17 cellular contexts compared by ENCODE assay signal in genomic region chr1:206521002-206521585, GRCh38. TPM values are rescaled to one million over a fixed set of nuclear protein-coding genes. Genes with fewer than 3 reads are reported as not detected.
DNase-seq lines count a peak whose midpoint lies in the region; ATAC-seq, FAIRE-seq and TF ChIP-seq lines count a peak whose summit lies in the region.
"Had no signal": no experiment of that assay in that cellular context is flagged by ENCODE, and none has a peak within 500 bp of the region (broad histone marks: within the 10 kb centered on the region; RNA-seq: fewer than 3 reads in every experiment).

No MANE protein-coding gene starts in this region.

- H3K27me3 ChIP-seq in pancreas, result no peaks in the 10 kb centered on the region

- H3K27ac ChIP-seq in pancreas, result peak overlapping the region in 3 of 4 donors; percentile 50 to 77 (median 51)
- H3K27ac ChIP-seq: left ventricle myocardium inferior had no signal

- no peaks in the 10 kb centered on the region for H3K9me3 ChIP-seq in pancreas
- H3K9me3 ChIP-seq: left ventricle myocardium inferior had no signal

- no peak overlapping the region for H3K4me3 ChIP-seq in pancreas
- H3K4me3 ChIP-seq: left ventricle myocardium inferior had no signal

- intact Hi-C loops in pancreas (cut with DNase I), result no loop called here

- peaks cover 0 to 12% (median 8%) of the 10 kb centered on the region in 3 donors for H3K4me1 ChIP-seq in pancreas

- no peak for TF ChIP-seq CTCF in pancreas (IDR thresholded peaks at IDR 0.05)

- ATAC-seq in pancreas (peak; percentile 83 to 94 (median 88)), HG02852 (IDR thresholded peaks at IDR 0.05; ENCODE audit: unreplicated experiment) (no peak)
- ATAC-seq: stimulated activated naive CD8-positive, alpha-beta T cell treated with anti-CD3 and anti-CD28 coated beads, Interleukin-15, amount 100 ng/mL, for 72 hours had no signal

- no peak for FAIRE-seq in pancreas (lab: Jason Lieb, UNC)
- FAIRE-seq: bronchial epithelial cell, TTC549 had no signal

- 14 to 19% methylated on average over 6 of the region's 6 CpGs for WGBS in pancreas, 2 donors

- DNase-seq in DMS53 (lab: John Stamatoyannopoulos, UW) (peak; percentile 99), NCI-H2029 treated with DMSO at 0.1 percent for 48 hours (lab: John Stamatoyannopoulos, UW) (peak; percentile 42), SHP77 treated with DMSO at 0.1 percent for 48 hours (lab: John Stamatoyannopoulos, UW) (peak; percentile 58), pancreas (peak in 5 of 6 donors; percentile 49 to 74 (median 55)), NCI-H2081 treated with DMSO at 0.1 percent for 48 hours (lab: John Stamatoyannopoulos, UW) (no peak), NCI-H1694 treated with DMSO at 0.1 percent for 48 hours (lab: John Stamatoyannopoulos, UW) (no peak)
- DNase-seq: activated CD4-positive, alpha-beta T cell treated with anti-CD3 and anti-CD28 coated beads, Interleukin-2, amount 50 U/mL, for 4 hours; activated T-cell treated with anti-CD3 and anti-CD28 coated beads, Interleukin-2, amount 50 U/mL, for 24 hours; AML-193; DMS 273 treated with DMSO at 0.1 percent for 48 hours; left ventricle myocardium inferior; naive B cell; NCI-H187; stimulated activated naive CD8-positive, alpha-beta T cell treated with anti-CD3 and anti-CD28 coated beads, Interleukin-15, amount 100 ng/mL, for 72 hours had no signal

- no peaks in the 10 kb centered on the region for H3K36me3 ChIP-seq in pancreas
- H3K36me3 ChIP-seq: left ventricle myocardium inferior had no signal

RNA-seq across cellular contexts. Expression of gene RASSF5, which starts 13.8 kb away (rescaled TPM):
- 10 to 100 TPM in 4 of 6 donors, 1 to 10 TPM in 2; 8.2 to 17.8 (median 12.5) TPM for total RNA-seq in pancreas
- 10 to 100 TPM in 1 of 2 donors, 1 to 10 TPM in 1; 6.7 to 22.3 TPM for polyA plus RNA-seq in pancreas

RNA-seq across cellular contexts. Expression of gene IKBKE, which starts 50.8 kb away (rescaled TPM):
- total RNA-seq in pancreas, result 1 to 10 TPM; 1.8 to 9.9 (median 3.1) TPM
- polyA plus RNA-seq in pancreas, result 1 to 10 TPM; 3.4 to 6.4 TPM

Comparison
In these comparisons a context has a peak if more than half of its experiments do, and no peak if none do; other contexts are left out.
1. DNase-seq: peak in DMS53 (single experiment), NCI-H2029 treated with DMSO at 0.1 percent for 48 hours (single experiment), SHP77 treated with DMSO at 0.1 percent for 48 hours (single experiment) and pancreas (5 of 6); none in NCI-H2081 treated with DMSO at 0.1 percent for 48 hours (single experiment) and NCI-H1694 treated with DMSO at 0.1 percent for 48 hours (single experiment).